1 cellular context compared by ENCODE assay signal in genomic region chr13:101150998-101151397, GRCh38.
TF ChIP-seq lines count a peak whose summit lies in the region.

No MANE protein-coding gene starts in this region.

TF ChIP-seq in WTC11, 78 proteins besides CTCF, POLR2A, EP300 and RAD21 (continued from another document):
- TF ChIP-seq, protein P1, sequence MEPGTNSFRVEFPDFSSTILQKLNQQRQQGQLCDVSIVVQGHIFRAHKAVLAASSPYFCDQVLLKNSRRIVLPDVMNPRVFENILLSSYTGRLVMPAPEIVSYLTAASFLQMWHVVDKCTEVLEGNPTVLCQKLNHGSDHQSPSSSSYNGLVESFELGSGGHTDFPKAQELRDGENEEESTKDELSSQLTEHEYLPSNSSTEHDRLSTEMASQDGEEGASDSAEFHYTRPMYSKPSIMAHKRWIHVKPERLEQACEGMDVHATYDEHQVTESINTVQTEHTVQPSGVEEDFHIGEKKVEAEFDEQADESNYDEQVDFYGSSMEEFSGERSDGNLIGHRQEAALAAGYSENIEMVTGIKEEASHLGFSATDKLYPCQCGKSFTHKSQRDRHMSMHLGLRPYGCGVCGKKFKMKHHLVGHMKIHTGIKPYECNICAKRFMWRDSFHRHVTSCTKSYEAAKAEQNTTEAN (CRISPR knock-in tag; IDR thresholded peaks at IDR 0.05) = no peak
- TF ChIP-seq E2F1 (CRISPR knock-in tag; IDR thresholded peaks at IDR 0.05) = no peak
- no peak for TF ChIP-seq ATF6 (CRISPR knock-in tag; IDR thresholded peaks at IDR 0.05)
